In genomic region chr16:68754117-68754792, GRCh38 we compare ENCODE assay signal across 15 cellular contexts. TPM values are rescaled to one million over a fixed set of nuclear protein-coding genes. Genes with fewer than 3 reads are reported as not detected.
DNase-seq lines count a peak whose midpoint lies in the region; ATAC-seq and TF ChIP-seq lines count a peak whose summit lies in the region.
"Had no signal": no experiment of that assay in that cellular context is flagged by ENCODE, and none has a peak within 500 bp of the region (broad histone marks: within the 10 kb centered on the region; RNA-seq: fewer than 3 reads in every experiment).

No MANE protein-coding gene starts in this region.

- H3K4me1 ChIP-seq in smooth muscle cell (ENCODE audit: low read depth), result no peaks in the 10 kb centered on the region

- H3K4me2 ChIP-seq in smooth muscle cell, result no peak overlapping the region

- no peaks in the 10 kb centered on the region for H3K9me3 Mint-ChIP-seq in nephron progenitor cell
- H3K9me3 Mint-ChIP-seq: endodermal cell had no signal

- ATAC-seq in GM21526 (IDR thresholded peaks at IDR 0.05; ENCODE audit: low FRiP score, unreplicated experiment), result no peak
- ATAC-seq in GM18868 (IDR thresholded peaks at IDR 0.05; ENCODE audit: unreplicated experiment), result no peak
- ATAC-seq: sciatic nerve; stimulated activated naive CD8-positive, alpha-beta T cell treated with anti-CD3 and anti-CD28 coated beads, Interleukin-15, Interleukin-2, amounts not matched to agents 100 U/mL and 50 U/mL, for 24 hours had no signal

- H3K27me3 Mint-ChIP-seq in nephron progenitor cell (ENCODE audit: low read depth, poor library complexity), result peaks cover 10% of the 10 kb centered on the region

- TF ChIP-seq CTCF in smooth muscle cell (IDR thresholded peaks at IDR 0.05; ENCODE audit: borderline replicate concordance, insufficient read depth, poor library complexity, severe bottlenecking) (no peak), nephron progenitor cell (IDR thresholded peaks at IDR 0.05) (no peak)

- no peaks in the 10 kb centered on the region for H3K27me3 ChIP-seq in smooth muscle cell (ENCODE audit: low read depth)

- H3K27ac Mint-ChIP-seq in nephron progenitor cell, result no peak overlapping the region
- H3K27ac Mint-ChIP-seq: endodermal cell had no signal

- no peaks in the 10 kb centered on the region for H3K36me3 Mint-ChIP-seq in nephron progenitor cell (ENCODE audit: low read depth)

- H3K4me1 Mint-ChIP-seq in nephron progenitor cell, result peaks cover 17% of the 10 kb centered on the region

- H3K79me2 ChIP-seq in smooth muscle cell (ENCODE audit: low read depth), result no peaks in the 10 kb centered on the region

- no peaks in the 10 kb centered on the region for H3K9me3 ChIP-seq in smooth muscle cell (replicated peaks; ENCODE audit: low read depth)

- H3K27ac ChIP-seq in epithelial cell of prostate, result peak overlapping the region; percentile 100
- peak overlapping the region; percentile 94 for H3K27ac ChIP-seq in smooth muscle cell (ENCODE audit: low read depth)

- H2AFZ ChIP-seq in smooth muscle cell (ENCODE audit: low read depth), result no peak overlapping the region

- no peak overlapping the region for H3K9ac ChIP-seq in smooth muscle cell (ENCODE audit: low read depth)

- H3K36me3 ChIP-seq in smooth muscle cell (ENCODE audit: low read depth), result no peaks in the 10 kb centered on the region

- DNase-seq in NCI-H146 (lab: John Stamatoyannopoulos, UW), result peak; percentile 5
- DNase-seq in NCI-H146 treated with DMSO at 0.1 percent for 48 hours (lab: John Stamatoyannopoulos, UW; ENCODE audit: unreplicated experiment), result no peak
- peak; percentile 2 for DNase-seq in NCI-H69 (lab: John Stamatoyannopoulos, UW)
- DNase-seq in epithelial cell of prostate (ENCODE audit: low read depth, low spot score), result no peak
- no peak for DNase-seq in smooth muscle cell (lab: John Stamatoyannopoulos, UW; ENCODE audit: unreplicated experiment)
- no peak for DNase-seq in nephron progenitor cell
- DNase-seq: activated CD4-positive, alpha-beta T cell treated with anti-CD3 and anti-CD28 coated beads, Interleukin-2, amount 50 U/mL, for 1 hour; activated effector memory CD4-positive, alpha-beta T cell treated with Interleukin-2 at 50 U/mL for 16 hours; endodermal cell; stimulated activated naive CD8-positive, alpha-beta T cell treated with anti-CD3 and anti-CD28 coated beads, Interleukin-15, Interleukin-2, amounts not matched to agents 100 U/mL and 50 U/mL, for 24 hours; T-helper 2 cell had no signal

- H3K4me3 ChIP-seq in smooth muscle cell, result no peak overlapping the region

- no peaks in the 10 kb centered on the region for H4K20me1 ChIP-seq in smooth muscle cell (ENCODE audit: low read depth)

- no peak overlapping the region for H3K4me3 Mint-ChIP-seq in nephron progenitor cell
- H3K4me3 Mint-ChIP-seq: endodermal cell had no signal

- H3F3A ChIP-seq in smooth muscle cell (ENCODE audit: low read depth), result no peaks in the 10 kb centered on the region

- 86% methylated on average over 6 of the region's 6 CpGs for WGBS in smooth muscle cell (ENCODE audit: low lambda C conversion rate)

RNA-seq across cellular contexts. Expression of gene CDH1, which starts 17.2 kb away (rescaled TPM):
- total RNA-seq in smooth muscle cell, result 44.3 and 45.8 TPM in 2 replicates
- polyA plus RNA-seq in smooth muscle cell, result 4.7 and 28.0 TPM in 2 replicates
- total RNA-seq: RPMI7951 had no signal

Comparison
In these comparisons a context has a peak if more than half of its experiments do, and no peak if none do; other contexts are left out.
1. DNase-seq: peak in NCI-H146 (single experiment) and NCI-H69 (single experiment); none in NCI-H146 treated with DMSO at 0.1 percent for 48 hours (single experiment), epithelial cell of prostate (single experiment), smooth muscle cell (single experiment) and nephron progenitor cell (single experiment).